9 cellular contexts compared by ENCODE assay signal in the genomic region with DNA sequence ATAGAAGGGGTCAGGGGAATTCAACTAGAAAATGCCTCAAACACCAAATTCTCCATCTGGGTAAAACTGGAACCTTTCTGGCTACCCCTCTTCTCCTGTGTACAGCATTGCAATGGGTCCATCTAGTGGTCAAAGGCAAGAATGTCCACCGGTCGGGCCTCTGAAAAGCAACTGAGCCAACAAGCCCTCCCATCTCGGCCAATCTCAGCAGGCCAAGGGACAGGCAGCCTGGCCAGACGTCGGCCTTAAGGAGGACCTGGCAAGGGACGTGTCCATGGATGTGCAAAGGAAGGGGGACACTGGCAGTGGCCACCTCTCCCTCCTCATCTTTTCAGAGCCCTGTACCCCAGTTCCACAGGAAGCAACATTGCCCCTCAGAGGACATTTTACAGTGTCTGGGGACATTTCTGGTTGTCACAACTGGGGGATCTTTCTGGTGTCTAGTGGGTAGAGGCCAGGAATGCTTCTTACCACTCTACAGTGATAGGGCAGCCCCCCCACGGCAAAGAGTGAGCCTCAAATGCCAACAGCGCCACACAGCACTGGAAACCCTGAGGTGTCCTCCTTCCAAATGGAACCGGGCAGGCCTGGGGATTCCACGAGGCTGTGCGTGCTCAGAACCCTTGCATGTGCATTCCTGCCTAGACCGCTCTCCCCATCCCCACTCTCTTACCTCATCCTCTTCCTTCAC.
A peak's percentile ranks its signal among the peaks of the same experiment; 100 is the strongest.
DNase-seq lines count a peak whose midpoint lies in the region; ATAC-seq and TF ChIP-seq lines count a peak whose summit lies in the region.
"Had no signal": no experiment of that assay in that cellular context is flagged by ENCODE, and none has a peak within 500 bp of the region (broad histone marks: within the 10 kb centered on the region; RNA-seq: fewer than 3 reads in every experiment).

No MANE protein-coding gene starts in this region.

- H3K4me1 ChIP-seq in IMR-90 (ENCODE audit: control insufficient read depth, insufficient read depth, low read length) (no peaks in the 10 kb centered on the region), PC-9 (replicated peaks; ENCODE audit: insufficient read depth) (no peaks in the 10 kb centered on the region)

- TF ChIP-seq CTCF in GM20000 (IDR thresholded peaks at IDR 0.05; ENCODE audit: extremely low read depth, missing control alignments) (peak; percentile 72), IMR-90 (conservative IDR thresholded peaks at IDR 0.05; ENCODE audit: low read depth, low read length) (peak; percentile 91), PC-9 (conservative IDR thresholded peaks at IDR 0.05) (peak; percentile 92)

- H3K79me2 ChIP-seq in PC-9 (ENCODE audit: low read depth) = no peaks in the 10 kb centered on the region

- in situ Hi-C loops in IMR-90 (cut with MboI; ENCODE audit: low sequenced_read_pairs) = no loop called here

- no peak overlapping the region for H2BK20ac ChIP-seq in IMR-90 (ENCODE audit: low read depth, low read length)

- WGBS in IMR-90 (ENCODE audit: extremely low coverage in 2 of 2, insufficient read length in 1 of 2), 2 experiments = 40% methylated on average over 3 of the region's 12 CpGs; no CpG with 5 or more reads in 1 of the 2 experiments

- POLR2A ChIA-PET in IMR-90 (lab: Charles Lee; ENCODE audit: unreplicated experiment) (no interaction called here), PC-9 (lab: Charles Lee; ENCODE audit: unreplicated experiment) (no interaction called here)

- H3K9me1 ChIP-seq in IMR-90 (ENCODE audit: insufficient read depth, low read length) = no peaks in the 10 kb centered on the region

- no TSS peak for BruUV-seq in IMR-90 (replicated peaks; lab: Mats Ljungman, UMichigan)
- BruUV-seq in PC-9 (replicated peaks; lab: Mats Ljungman, UMichigan) = no TSS peak

- H3K27ac ChIP-seq in IMR-90 (ENCODE audit: insufficient read depth, low read length) (no peak overlapping the region), PC-9 (no peak overlapping the region)

- no peak overlapping the region for H3K23ac ChIP-seq in IMR-90 (ENCODE audit: low read depth, low read length)

- H2AK5ac ChIP-seq in IMR-90 (ENCODE audit: low read depth, low read length) = no peak overlapping the region

- intact Hi-C loops in IMR-90 (cut with micrococcal nuclease) = loop anchor here (1.0 to 5.0 kb wide), 4 partner anchors 231 to 967 kb away; no protein-coding TSS in a partner anchor
- intact Hi-C loops in PC-9 (cut with micrococcal nuclease; ENCODE audit: unreplicated experiment) = loop anchor here (1.0 to 10.0 kb wide), 4 partner anchors 99 to 350 kb away; a partner anchor contains a TSS

- no peaks in the 10 kb centered on the region for H3K36me3 Mint-ChIP-seq in stimulated activated memory B cell treated with anti-CD40 and anti-IgM and Interleukin-4, amounts not matched to agents 10 μg/mL and 1 μg/mL and 100 μg/mL, for 72 hours
- H3K36me3 Mint-ChIP-seq: CD4-positive, CD25-positive, alpha-beta regulatory T cell had no signal

- H3K9me3 Mint-ChIP-seq in stimulated activated memory B cell treated with anti-CD40 and anti-IgM and Interleukin-4, amounts not matched to agents 10 μg/mL and 1 μg/mL and 100 μg/mL, for 72 hours = no peaks in the 10 kb centered on the region

- H3K9me2 ChIP-seq in PC-9 (ENCODE audit: insufficient read depth) = no peaks in the 10 kb centered on the region

- H3K4ac ChIP-seq in IMR-90 (ENCODE audit: low read depth, low read length) = no peak overlapping the region

- no peak overlapping the region for H3K14ac ChIP-seq in IMR-90 (replicated peaks; ENCODE audit: low read depth, low read length)

- no peaks in the 10 kb centered on the region for H3F3A ChIP-seq in PC-9 (ENCODE audit: insufficient read depth, low read depth)

- no peak overlapping the region for H4K5ac ChIP-seq in IMR-90 (ENCODE audit: low read depth, low read length)

- CTCF ChIA-PET in IMR-90 (lab: Yijun Ruan, JAX) = interaction anchor here (0.6 to 1.3 kb wide), 5 partner anchors 185 to 659 kb away, joined by 3 to 6 read pairs (median 3); no protein-coding TSS in a partner anchor
- CTCF ChIA-PET in PC-9 (lab: Charles Lee) = interaction anchor here (0.5 to 1.2 kb wide), 5 partner anchors 157 to 350 kb away, joined by 3 to 4 read pairs (median 4); no protein-coding TSS in a partner anchor

- H2AFZ ChIP-seq in IMR-90 (replicated peaks; ENCODE audit: low read length, poor library complexity) (peak overlapping the region; percentile 79), PC-9 (no peak overlapping the region)

- no peaks in the 10 kb centered on the region for H3K27me3 Mint-ChIP-seq in stimulated activated memory B cell treated with anti-CD40 and anti-IgM and Interleukin-4, amounts not matched to agents 10 μg/mL and 1 μg/mL and 100 μg/mL, for 72 hours
- H3K27me3 Mint-ChIP-seq: CD4-positive, CD25-positive, alpha-beta regulatory T cell had no signal

- H3K9me3 ChIP-seq in IMR-90 (ENCODE audit: control insufficient read depth, insufficient read depth, low read length) = no peaks in the 10 kb centered on the region
- no peaks in the 10 kb centered on the region for H3K9me3 ChIP-seq in PC-9 (ENCODE audit: insufficient read depth, low read depth)

- H3K18ac ChIP-seq in IMR-90 (ENCODE audit: low read depth, low read length) = no peak overlapping the region

- H3K4me3 ChIP-seq in IMR-90 (ENCODE audit: insufficient read depth, low read depth, low read length) (no peak overlapping the region), PC-9 (no peak overlapping the region)

- H3K27ac Mint-ChIP-seq in stimulated activated memory B cell treated with anti-CD40 and anti-IgM and Interleukin-4, amounts not matched to agents 10 μg/mL and 1 μg/mL and 100 μg/mL, for 72 hours = no peak overlapping the region

- dilution Hi-C loops in IMR-90 (cut with HindIII; ENCODE audit: low sequenced_read_pairs, unreplicated experiment) = loop anchor here (10.0 kb wide), 1 partner anchor 339 kb away; no protein-coding TSS in a partner anchor

- H3K27me3 ChIP-seq in IMR-90 (ENCODE audit: control insufficient read depth, insufficient read depth, low read length) (no peaks in the 10 kb centered on the region), PC-9 (ENCODE audit: insufficient read depth, low read depth) (no peaks in the 10 kb centered on the region)

- H3K4me2 ChIP-seq in IMR-90 (ENCODE audit: low read depth, low read length) (no peak overlapping the region), PC-9 (no peak overlapping the region)

- H2BK5ac ChIP-seq in IMR-90 (ENCODE audit: low read depth, low read length, poor library complexity, severe bottlenecking) = no peak overlapping the region

- H3K9ac ChIP-seq in IMR-90 (ENCODE audit: low read depth, low read length) = no peak overlapping the region

- H2AK9ac ChIP-seq in IMR-90 (replicated peaks; ENCODE audit: low read depth, low read length, poor library complexity) = peak overlapping the region; percentile 37

- H3K56ac ChIP-seq in IMR-90 (ENCODE audit: extremely low read depth, insufficient read depth, low read length) = no peak overlapping the region

- DNase-seq in NCI-H1436 (lab: John Stamatoyannopoulos, UW) (peak; percentile 80), NCI-H1436 treated with DMSO at 0.1 percent for 48 hours (lab: John Stamatoyannopoulos, UW) (no peak), GM20000 (ENCODE audit: low spot score) (peak; percentile 68), IMR-90 (peak; percentile 67), PC-9 (peak; percentile 56 to 68), cerebellar cortex (ENCODE audit: low spot score) (peak; percentile 82), kidney glomerular epithelial cell (lab: John Stamatoyannopoulos, UW) (peak; percentile 48)

- TF ChIP-seq RAD21 in IMR-90 (IDR thresholded peaks at IDR 0.05; ENCODE audit: low read length) = peak; percentile 86

- H3K79me1 ChIP-seq in IMR-90 (ENCODE audit: low read depth in 1 of 2, low read length in 2 of 2) = no peaks in the 10 kb centered on the region

- no peaks in the 10 kb centered on the region for H3K4me1 Mint-ChIP-seq in stimulated activated memory B cell treated with anti-CD40 and anti-IgM and Interleukin-4, amounts not matched to agents 10 μg/mL and 1 μg/mL and 100 μg/mL, for 72 hours
- H3K4me1 Mint-ChIP-seq: CD4-positive, CD25-positive, alpha-beta regulatory T cell had no signal

- H3K36me3 ChIP-seq in IMR-90 (ENCODE audit: control insufficient read depth, insufficient read depth, low read length) = no peaks in the 10 kb centered on the region
- H3K36me3 ChIP-seq in PC-9 (ENCODE audit: low read depth) = no peaks in the 10 kb centered on the region

- H2BK15ac ChIP-seq in IMR-90 (ENCODE audit: low read depth, low read length) = no peak overlapping the region

- peak; percentile 92 for ATAC-seq in IMR-90 (ENCODE audit: low read depth)
- peak; percentile 63 for ATAC-seq in stimulated activated memory B cell treated with anti-CD40 and anti-IgM and Interleukin-4, amounts not matched to agents 10 μg/mL and 1 μg/mL and 100 μg/mL, for 72 hours

- H2BK120ac ChIP-seq in IMR-90 (ENCODE audit: low read depth, low read length) = no peak overlapping the region

- TF ChIP-seq POLR2A in IMR-90 (IDR thresholded peaks at IDR 0.05; ENCODE audit: low read depth, low read length) = no peak

- no peak overlapping the region for H3K4me3 Mint-ChIP-seq in stimulated activated memory B cell treated with anti-CD40 and anti-IgM and Interleukin-4, amounts not matched to agents 10 μg/mL and 1 μg/mL and 100 μg/mL, for 72 hours
- H3K4me3 Mint-ChIP-seq: CD4-positive, CD25-positive, alpha-beta regulatory T cell had no signal

- H4K20me1 ChIP-seq in IMR-90 (ENCODE audit: insufficient read depth, low read length) (no peaks in the 10 kb centered on the region), PC-9 (ENCODE audit: insufficient read depth) (no peaks in the 10 kb centered on the region)

- peak overlapping the region in 1 of 2 experiments; percentile 3; a peak in 1 of 4 replicates for H4K8ac ChIP-seq in IMR-90 (ENCODE audit: low read depth in 2 of 2, low read length in 2 of 2)

- no peak overlapping the region for H4K91ac ChIP-seq in IMR-90 (ENCODE audit: insufficient read depth, low read depth, low read length)

TF ChIP-seq in IMR-90, 13 proteins besides CTCF, POLR2A, EP300 and RAD21:
- TF ChIP-seq MAZ (IDR thresholded peaks at IDR 0.05; ENCODE audit: borderline replicate concordance, low read depth, low read length) (0 out of 2 replicates have a peak, but pooled peaks have one; percentile 17), SMC3 (IDR thresholded peaks at IDR 0.05; ENCODE audit: low read depth, low read length) (peak; percentile 66; the same call in 1 of the 2 replicates), CHD1 (IDR thresholded peaks at IDR 0.05; ENCODE audit: low read depth, low read length) (no peak), RFX5 (IDR thresholded peaks at IDR 0.05; ENCODE audit: low read depth, low read length) (no peak)
